Comparison of ENCODE assay signal across 1 cellular context in the genomic region with DNA sequence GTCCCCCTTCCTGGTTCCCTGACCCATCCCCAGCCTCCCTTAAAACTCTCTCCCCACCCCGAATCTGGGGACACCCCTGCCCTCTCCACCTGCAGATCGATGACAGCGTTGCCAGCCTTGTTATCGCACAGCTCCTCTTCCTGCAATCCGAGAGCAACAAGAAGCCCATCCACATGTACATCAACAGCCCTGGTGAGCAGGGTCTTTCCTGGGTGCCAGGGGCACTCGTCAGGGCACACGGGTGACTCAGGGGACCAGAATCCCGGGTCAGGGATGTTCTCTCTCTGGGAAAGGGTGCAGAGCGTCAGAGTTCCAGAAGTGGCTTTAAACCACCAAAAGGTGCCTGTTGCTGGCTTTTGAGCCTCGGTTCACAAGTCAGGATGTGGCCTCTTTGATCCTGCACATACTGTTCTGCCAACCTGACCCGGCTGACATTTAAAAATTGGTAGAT.
TF ChIP-seq lines count a peak whose summit lies in the region.

No MANE protein-coding gene starts in this region.

TF ChIP-seq in H1, 55 proteins besides CTCF, POLR2A, EP300 and RAD21:
- no peak for TF ChIP-seq SP1 (IDR thresholded peaks at IDR 0.05; ENCODE audit: low read depth, low read length)
- TF ChIP-seq, protein P1, sequence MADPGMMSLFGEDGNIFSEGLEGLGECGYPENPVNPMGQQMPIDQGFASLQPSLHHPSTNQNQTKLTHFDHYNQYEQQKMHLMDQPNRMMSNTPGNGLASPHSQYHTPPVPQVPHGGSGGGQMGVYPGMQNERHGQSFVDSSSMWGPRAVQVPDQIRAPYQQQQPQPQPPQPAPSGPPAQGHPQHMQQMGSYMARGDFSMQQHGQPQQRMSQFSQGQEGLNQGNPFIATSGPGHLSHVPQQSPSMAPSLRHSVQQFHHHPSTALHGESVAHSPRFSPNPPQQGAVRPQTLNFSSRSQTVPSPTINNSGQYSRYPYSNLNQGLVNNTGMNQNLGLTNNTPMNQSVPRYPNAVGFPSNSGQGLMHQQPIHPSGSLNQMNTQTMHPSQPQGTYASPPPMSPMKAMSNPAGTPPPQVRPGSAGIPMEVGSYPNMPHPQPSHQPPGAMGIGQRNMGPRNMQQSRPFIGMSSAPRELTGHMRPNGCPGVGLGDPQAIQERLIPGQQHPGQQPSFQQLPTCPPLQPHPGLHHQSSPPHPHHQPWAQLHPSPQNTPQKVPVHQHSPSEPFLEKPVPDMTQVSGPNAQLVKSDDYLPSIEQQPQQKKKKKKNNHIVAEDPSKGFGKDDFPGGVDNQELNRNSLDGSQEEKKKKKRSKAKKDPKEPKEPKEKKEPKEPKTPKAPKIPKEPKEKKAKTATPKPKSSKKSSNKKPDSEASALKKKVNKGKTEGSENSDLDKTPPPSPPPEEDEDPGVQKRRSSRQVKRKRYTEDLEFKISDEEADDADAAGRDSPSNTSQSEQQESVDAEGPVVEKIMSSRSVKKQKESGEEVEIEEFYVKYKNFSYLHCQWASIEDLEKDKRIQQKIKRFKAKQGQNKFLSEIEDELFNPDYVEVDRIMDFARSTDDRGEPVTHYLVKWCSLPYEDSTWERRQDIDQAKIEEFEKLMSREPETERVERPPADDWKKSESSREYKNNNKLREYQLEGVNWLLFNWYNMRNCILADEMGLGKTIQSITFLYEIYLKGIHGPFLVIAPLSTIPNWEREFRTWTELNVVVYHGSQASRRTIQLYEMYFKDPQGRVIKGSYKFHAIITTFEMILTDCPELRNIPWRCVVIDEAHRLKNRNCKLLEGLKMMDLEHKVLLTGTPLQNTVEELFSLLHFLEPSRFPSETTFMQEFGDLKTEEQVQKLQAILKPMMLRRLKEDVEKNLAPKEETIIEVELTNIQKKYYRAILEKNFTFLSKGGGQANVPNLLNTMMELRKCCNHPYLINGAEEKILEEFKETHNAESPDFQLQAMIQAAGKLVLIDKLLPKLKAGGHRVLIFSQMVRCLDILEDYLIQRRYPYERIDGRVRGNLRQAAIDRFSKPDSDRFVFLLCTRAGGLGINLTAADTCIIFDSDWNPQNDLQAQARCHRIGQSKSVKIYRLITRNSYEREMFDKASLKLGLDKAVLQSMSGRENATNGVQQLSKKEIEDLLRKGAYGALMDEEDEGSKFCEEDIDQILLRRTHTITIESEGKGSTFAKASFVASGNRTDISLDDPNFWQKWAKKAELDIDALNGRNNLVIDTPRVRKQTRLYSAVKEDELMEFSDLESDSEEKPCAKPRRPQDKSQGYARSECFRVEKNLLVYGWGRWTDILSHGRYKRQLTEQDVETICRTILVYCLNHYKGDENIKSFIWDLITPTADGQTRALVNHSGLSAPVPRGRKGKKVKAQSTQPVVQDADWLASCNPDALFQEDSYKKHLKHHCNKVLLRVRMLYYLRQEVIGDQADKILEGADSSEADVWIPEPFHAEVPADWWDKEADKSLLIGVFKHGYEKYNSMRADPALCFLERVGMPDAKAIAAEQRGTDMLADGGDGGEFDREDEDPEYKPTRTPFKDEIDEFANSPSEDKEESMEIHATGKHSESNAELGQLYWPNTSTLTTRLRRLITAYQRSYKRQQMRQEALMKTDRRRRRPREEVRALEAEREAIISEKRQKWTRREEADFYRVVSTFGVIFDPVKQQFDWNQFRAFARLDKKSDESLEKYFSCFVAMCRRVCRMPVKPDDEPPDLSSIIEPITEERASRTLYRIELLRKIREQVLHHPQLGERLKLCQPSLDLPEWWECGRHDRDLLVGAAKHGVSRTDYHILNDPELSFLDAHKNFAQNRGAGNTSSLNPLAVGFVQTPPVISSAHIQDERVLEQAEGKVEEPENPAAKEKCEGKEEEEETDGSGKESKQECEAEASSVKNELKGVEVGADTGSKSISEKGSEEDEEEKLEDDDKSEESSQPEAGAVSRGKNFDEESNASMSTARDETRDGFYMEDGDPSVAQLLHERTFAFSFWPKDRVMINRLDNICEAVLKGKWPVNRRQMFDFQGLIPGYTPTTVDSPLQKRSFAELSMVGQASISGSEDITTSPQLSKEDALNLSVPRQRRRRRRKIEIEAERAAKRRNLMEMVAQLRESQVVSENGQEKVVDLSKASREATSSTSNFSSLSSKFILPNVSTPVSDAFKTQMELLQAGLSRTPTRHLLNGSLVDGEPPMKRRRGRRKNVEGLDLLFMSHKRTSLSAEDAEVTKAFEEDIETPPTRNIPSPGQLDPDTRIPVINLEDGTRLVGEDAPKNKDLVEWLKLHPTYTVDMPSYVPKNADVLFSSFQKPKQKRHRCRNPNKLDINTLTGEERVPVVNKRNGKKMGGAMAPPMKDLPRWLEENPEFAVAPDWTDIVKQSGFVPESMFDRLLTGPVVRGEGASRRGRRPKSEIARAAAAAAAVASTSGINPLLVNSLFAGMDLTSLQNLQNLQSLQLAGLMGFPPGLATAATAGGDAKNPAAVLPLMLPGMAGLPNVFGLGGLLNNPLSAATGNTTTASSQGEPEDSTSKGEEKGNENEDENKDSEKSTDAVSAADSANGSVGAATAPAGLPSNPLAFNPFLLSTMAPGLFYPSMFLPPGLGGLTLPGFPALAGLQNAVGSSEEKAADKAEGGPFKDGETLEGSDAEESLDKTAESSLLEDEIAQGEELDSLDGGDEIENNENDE (IDR thresholded peaks at IDR 0.05; ENCODE audit: insufficient replicate concordance, low read length): no peak
- TF ChIP-seq SIRT6 (IDR thresholded peaks at IDR 0.05; ENCODE audit: low read length): no peak
- no peak for TF ChIP-seq JUN (IDR thresholded peaks at IDR 0.05; ENCODE audit: low read depth, low read length)
- no peak for TF ChIP-seq BCL11A (IDR thresholded peaks at IDR 0.05; ENCODE audit: low read depth in 2 of 2, low read length in 2 of 2)
- no peak for TF ChIP-seq TAF1 (IDR thresholded peaks at IDR 0.05; ENCODE audit: low read depth, low read length)
